In the genomic region with DNA sequence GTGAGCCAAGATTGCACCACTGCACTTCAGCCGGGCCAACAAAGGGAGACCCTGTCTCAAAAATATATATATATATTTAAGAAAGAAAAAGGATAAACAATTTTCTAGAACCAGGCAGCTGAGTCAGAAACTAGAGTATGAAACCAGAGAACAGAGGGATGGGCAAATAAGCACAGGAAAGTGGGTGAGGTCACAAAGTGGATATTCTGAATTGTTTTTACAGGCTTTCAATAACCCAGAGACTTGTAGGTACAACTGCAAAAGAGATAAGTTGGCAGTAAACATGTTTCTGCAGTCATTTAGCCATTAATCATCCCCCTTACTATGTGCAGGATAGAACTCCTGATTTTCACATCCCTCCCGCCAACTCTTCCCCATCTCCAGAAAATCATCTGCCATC, we compare ENCODE assay signal across 14 cellular contexts.
DNase-seq lines count a peak whose midpoint lies in the region; ATAC-seq and TF ChIP-seq lines count a peak whose summit lies in the region.
"Had no signal": no experiment of that assay in that cellular context is flagged by ENCODE, and none has a peak within 500 bp of the region (broad histone marks: within the 10 kb centered on the region; RNA-seq: fewer than 3 reads in every experiment).

No MANE protein-coding gene starts in this region.

- peaks cover 76% of the 10 kb centered on the region for H3K4me1 Mint-ChIP-seq in activated T-cell treated with anti-CD3 and anti-CD28 coated beads, Interleukin-2, amount 50 U/mL, for 24 hours (ENCODE audit: low read depth)
- H3K4me1 Mint-ChIP-seq in activated T-cell treated with anti-CD3 and anti-CD28 coated beads, Interleukin-2, amount 50 U/mL, for 4 hours (ENCODE audit: low read depth) = peaks cover 75% of the 10 kb centered on the region
- H3K4me1 Mint-ChIP-seq in activated T-helper 1 cell treated with anti-CD3 and anti-CD28 coated beads, Interleukin-12 subunit alpha, Interleukin-12 subunit beta, Interleukin-2, Interleukin-4 antibody, amounts not matched to agents 30 ng/mL and 10 ng/mL and 1 ng/mL, durations not matched to agents 14 hours and 24 hours and 36 hours (ENCODE audit: low read depth) = peaks cover 72% of the 10 kb centered on the region
- H3K4me1 Mint-ChIP-seq in naive thymus-derived CD8-positive, alpha-beta T cell = peaks cover 29 to 72% (median 62%) of the 10 kb centered on the region in 4 donors

- WGBS in IMR-90 (ENCODE audit: extremely low coverage in 2 of 2, insufficient read length in 1 of 2), 2 experiments = 86% methylated on average over 1 of the region's 2 CpGs; no CpG with 5 or more reads in 1 of the 2 experiments

- no peak for TF ChIP-seq RAD21 in IMR-90 (IDR thresholded peaks at IDR 0.05; ENCODE audit: low read length)

- intact Hi-C loops in IMR-90 (cut with micrococcal nuclease) = no loop called here
- intact Hi-C loops in activated T-helper 1 cell treated with anti-CD3 and anti-CD28 coated beads, Interleukin-12 subunit alpha, Interleukin-12 subunit beta, Interleukin-2, Interleukin-4 antibody, amounts not matched to agents 30 ng/mL and 10 ng/mL and 1 ng/mL, durations not matched to agents 14 hours and 24 hours and 36 hours (cut with micrococcal nuclease) = no loop called here

- no peak overlapping the region for H3K18ac ChIP-seq in IMR-90 (ENCODE audit: low read depth, low read length)

- POLR2A ChIA-PET in IMR-90 (lab: Charles Lee; ENCODE audit: unreplicated experiment) = no interaction called here
- POLR2A ChIA-PET in naive thymus-derived CD8-positive, alpha-beta T cell (lab: Charles Lee) = interaction anchor here (0.6 to 1.9 kb wide), 7 partner anchors 9 to 102 kb away, joined by 3 to 7 read pairs (median 3); partner anchors contain the start of gene BTG1

- BruUV-seq in IMR-90 (replicated peaks; lab: Mats Ljungman, UMichigan) = no TSS peak

- H2AK5ac ChIP-seq in IMR-90 (ENCODE audit: low read depth, low read length) = no peak overlapping the region

- peaks cover 8% of the 10 kb centered on the region for H3K9me3 Mint-ChIP-seq in activated T-cell treated with anti-CD3 and anti-CD28 coated beads, Interleukin-2, amount 50 U/mL, for 24 hours
- peaks cover 6% of the 10 kb centered on the region for H3K9me3 Mint-ChIP-seq in activated T-cell treated with anti-CD3 and anti-CD28 coated beads, Interleukin-2, amount 50 U/mL, for 4 hours
- H3K9me3 Mint-ChIP-seq in activated T-helper 1 cell treated with anti-CD3 and anti-CD28 coated beads, Interleukin-12 subunit alpha, Interleukin-12 subunit beta, Interleukin-2, Interleukin-4 antibody, amounts not matched to agents 30 ng/mL and 10 ng/mL and 1 ng/mL, durations not matched to agents 14 hours and 24 hours and 36 hours = peaks cover 12% of the 10 kb centered on the region
- H3K9me3 Mint-ChIP-seq in naive thymus-derived CD8-positive, alpha-beta T cell = peaks cover 0 to 11% (median 2%) of the 10 kb centered on the region in 9 donors

- H3K4me3 ChIP-seq in IMR-90 (ENCODE audit: insufficient read depth, low read depth, low read length) = no peak overlapping the region
- H3K4me3 ChIP-seq: Peyer's patch had no signal

- no peaks in the 10 kb centered on the region for H3K36me3 ChIP-seq in IMR-90 (ENCODE audit: control insufficient read depth, insufficient read depth, low read length)
- H3K36me3 ChIP-seq: BE2C, Peyer's patch had no signal

- H3K4me2 ChIP-seq in IMR-90 (ENCODE audit: low read depth, low read length) = no peak overlapping the region

- H3K4me3 Mint-ChIP-seq in activated T-cell treated with anti-CD3 and anti-CD28 coated beads, Interleukin-2, amount 50 U/mL, for 24 hours = no peak overlapping the region
- H3K4me3 Mint-ChIP-seq in activated T-cell treated with anti-CD3 and anti-CD28 coated beads, Interleukin-2, amount 50 U/mL, for 4 hours = no peak overlapping the region
- H3K4me3 Mint-ChIP-seq in activated T-helper 1 cell treated with anti-CD3 and anti-CD28 coated beads, Interleukin-12 subunit alpha, Interleukin-12 subunit beta, Interleukin-2, Interleukin-4 antibody, amounts not matched to agents 30 ng/mL and 10 ng/mL and 1 ng/mL, durations not matched to agents 14 hours and 24 hours and 36 hours = no peak overlapping the region
- H3K4me3 Mint-ChIP-seq in naive thymus-derived CD8-positive, alpha-beta T cell = peak overlapping the region in 3 of 10 donors; percentile 0 to 71 (median 52)

- no peak overlapping the region for H3K27ac ChIP-seq in IMR-90 (ENCODE audit: insufficient read depth, low read length)
- H3K27ac ChIP-seq: Peyer's patch had no signal

- H4K91ac ChIP-seq in IMR-90 (ENCODE audit: insufficient read depth, low read depth, low read length) = no peak overlapping the region

- ATAC-seq in activated T-cell treated with anti-CD3 and anti-CD28 coated beads, Interleukin-2, amount 50 U/mL, for 4 hours = no peak
- ATAC-seq in IMR-90 (ENCODE audit: low read depth) = peak; percentile 66
- no peak for ATAC-seq in naive thymus-derived CD8-positive, alpha-beta T cell
- ATAC-seq in HG02610 (IDR thresholded peaks at IDR 0.05; ENCODE audit: unreplicated experiment) = no peak

- TF ChIP-seq POLR2A in IMR-90 (IDR thresholded peaks at IDR 0.05; ENCODE audit: low read depth, low read length) = no peak

- H2BK120ac ChIP-seq in IMR-90 (ENCODE audit: low read depth, low read length) = no peak overlapping the region

- no peak overlapping the region for H3K9ac ChIP-seq in IMR-90 (ENCODE audit: low read depth, low read length)

- H3K4me1 ChIP-seq in IMR-90 (ENCODE audit: control insufficient read depth, insufficient read depth, low read length) = no peaks in the 10 kb centered on the region
- H3K4me1 ChIP-seq: Peyer's patch had no signal

- no peak overlapping the region for H3K56ac ChIP-seq in IMR-90 (ENCODE audit: extremely low read depth, insufficient read depth, low read length)

- no peak overlapping the region for H2AK9ac ChIP-seq in IMR-90 (replicated peaks; ENCODE audit: low read depth, low read length, poor library complexity)

- dilution Hi-C loops in IMR-90 (cut with HindIII; ENCODE audit: low sequenced_read_pairs, unreplicated experiment) = no loop called here

- no peaks in the 10 kb centered on the region for H3K79me1 ChIP-seq in IMR-90 (ENCODE audit: low read depth in 1 of 2, low read length in 2 of 2)

- H3K36me3 Mint-ChIP-seq in activated T-cell treated with anti-CD3 and anti-CD28 coated beads, Interleukin-2, amount 50 U/mL, for 24 hours (ENCODE audit: low read depth) = peaks cover 21% of the 10 kb centered on the region
- H3K36me3 Mint-ChIP-seq in activated T-cell treated with anti-CD3 and anti-CD28 coated beads, Interleukin-2, amount 50 U/mL, for 4 hours (ENCODE audit: insufficient read depth) = peaks cover 12% of the 10 kb centered on the region
- peaks cover 26% of the 10 kb centered on the region for H3K36me3 Mint-ChIP-seq in activated T-helper 1 cell treated with anti-CD3 and anti-CD28 coated beads, Interleukin-12 subunit alpha, Interleukin-12 subunit beta, Interleukin-2, Interleukin-4 antibody, amounts not matched to agents 30 ng/mL and 10 ng/mL and 1 ng/mL, durations not matched to agents 14 hours and 24 hours and 36 hours (ENCODE audit: low read depth)
- peaks cover 0 to 6% (median 4%) of the 10 kb centered on the region in 3 donors for H3K36me3 Mint-ChIP-seq in naive thymus-derived CD8-positive, alpha-beta T cell

- CTCF ChIA-PET in IMR-90 (lab: Yijun Ruan, JAX) = no interaction called here

- in situ Hi-C loops in IMR-90 (cut with MboI; ENCODE audit: low sequenced_read_pairs) = no loop called here

- peaks cover 3% of the 10 kb centered on the region; the same call in 1 of the 2 replicates for H3K9me1 ChIP-seq in IMR-90 (ENCODE audit: insufficient read depth, low read length)

- no peak overlapping the region for H4K8ac ChIP-seq in IMR-90 (ENCODE audit: low read depth in 2 of 2, low read length in 2 of 2)

- H2BK15ac ChIP-seq in IMR-90 (ENCODE audit: low read depth, low read length) = no peak overlapping the region; the same call in 2 of the 3 replicates

- H3K14ac ChIP-seq in IMR-90 (replicated peaks; ENCODE audit: low read depth, low read length) = no peak overlapping the region

- no peaks in the 10 kb centered on the region for H3K9me3 ChIP-seq in IMR-90 (ENCODE audit: control insufficient read depth, insufficient read depth, low read length)
- H3K9me3 ChIP-seq: BE2C, Peyer's patch had no signal

- no peaks in the 10 kb centered on the region for H3K27me3 Mint-ChIP-seq in activated T-cell treated with anti-CD3 and anti-CD28 coated beads, Interleukin-2, amount 50 U/mL, for 24 hours
- no peaks in the 10 kb centered on the region for H3K27me3 Mint-ChIP-seq in activated T-cell treated with anti-CD3 and anti-CD28 coated beads, Interleukin-2, amount 50 U/mL, for 4 hours (ENCODE audit: low read depth)
- no peaks in the 10 kb centered on the region for H3K27me3 Mint-ChIP-seq in activated T-helper 1 cell treated with anti-CD3 and anti-CD28 coated beads, Interleukin-12 subunit alpha, Interleukin-12 subunit beta, Interleukin-2, Interleukin-4 antibody, amounts not matched to agents 30 ng/mL and 10 ng/mL and 1 ng/mL, durations not matched to agents 14 hours and 24 hours and 36 hours (ENCODE audit: insufficient read depth)
- no peaks in the 10 kb centered on the region for H3K27me3 Mint-ChIP-seq in naive thymus-derived CD8-positive, alpha-beta T cell

- H2BK5ac ChIP-seq in IMR-90 (ENCODE audit: low read depth, low read length, poor library complexity, severe bottlenecking) = no peak overlapping the region

- no peaks in the 10 kb centered on the region for H4K20me1 ChIP-seq in IMR-90 (ENCODE audit: insufficient read depth, low read length)

- H2AFZ ChIP-seq in IMR-90 (replicated peaks; ENCODE audit: low read length, poor library complexity) = no peak overlapping the region

- H4K5ac ChIP-seq in IMR-90 (ENCODE audit: low read depth, low read length) = no peak overlapping the region

- H3K4ac ChIP-seq in IMR-90 (ENCODE audit: low read depth, low read length) = no peak overlapping the region

- no peaks in the 10 kb centered on the region for H3K27me3 ChIP-seq in IMR-90 (ENCODE audit: control insufficient read depth, insufficient read depth, low read length)
- H3K27me3 ChIP-seq: BE2C, Peyer's patch had no signal

- no peak for TF ChIP-seq CTCF in IMR-90 (conservative IDR thresholded peaks at IDR 0.05; ENCODE audit: low read depth, low read length)

- peak overlapping the region; percentile 66 for H3K27ac Mint-ChIP-seq in activated T-cell treated with anti-CD3 and anti-CD28 coated beads, Interleukin-2, amount 50 U/mL, for 24 hours
- H3K27ac Mint-ChIP-seq in activated T-helper 1 cell treated with anti-CD3 and anti-CD28 coated beads, Interleukin-12 subunit alpha, Interleukin-12 subunit beta, Interleukin-2, Interleukin-4 antibody, amounts not matched to agents 30 ng/mL and 10 ng/mL and 1 ng/mL, durations not matched to agents 14 hours and 24 hours and 36 hours = peak overlapping the region; percentile 46
- H3K27ac Mint-ChIP-seq in naive thymus-derived CD8-positive, alpha-beta T cell = peak overlapping the region in 9 of 10 donors; percentile 5 to 94 (median 55)

- no peak overlapping the region for H2BK20ac ChIP-seq in IMR-90 (ENCODE audit: low read depth, low read length)

- H3K23ac ChIP-seq in IMR-90 (ENCODE audit: low read depth, low read length) = no peak overlapping the region

- no peak for DNase-seq in activated T-cell treated with anti-CD3 and anti-CD28 coated beads, Interleukin-2, amount 50 U/mL, for 24 hours
- no peak for DNase-seq in activated T-cell treated with anti-CD3 and anti-CD28 coated beads, Interleukin-2, amount 50 U/mL, for 4 hours
- DNase-seq in IMR-90 (peak; percentile 27), NCI-H2171 treated with DMSO at 0.1 percent for 48 hours (lab: John Stamatoyannopoulos, UW) (no peak)
- DNase-seq in activated T-helper 1 cell treated with anti-CD3 and anti-CD28 coated beads, Interleukin-12 subunit alpha, Interleukin-12 subunit beta, Interleukin-2, Interleukin-4 antibody, amounts not matched to agents 30 ng/mL and 10 ng/mL and 1 ng/mL, durations not matched to agents 14 hours and 24 hours and 36 hours (ENCODE audit: low spot score) = no peak
- no peak for DNase-seq in naive thymus-derived CD8-positive, alpha-beta T cell
- DNase-seq: BE2C, DMS 273 treated with DMSO at 0.1 percent for 48 hours, EL, GOT3, NCI-H1694, Peyer's patch, SHP77 treated with DMSO at 0.1 percent for 48 hours had no signal
